In genomic region chr7:93043393-93043985, GRCh38 we compare ENCODE assay signal across 1 cellular context.
TF ChIP-seq lines count a peak whose summit lies in the region.

No MANE protein-coding gene starts in this region.

TF ChIP-seq in SK-N-SH treated with all-trans-retinoic acid at 6 μM for 48 hours, 23 proteins besides CTCF, POLR2A, EP300 and RAD21 (continued from another document):
- TF ChIP-seq RARB (CRISPR knock-in tag; IDR thresholded peaks at IDR 0.05) (no peak), GLIS3 (CRISPR knock-in tag; IDR thresholded peaks at IDR 0.05) (no peak), ZNF565 (CRISPR knock-in tag; conservative IDR thresholded peaks at IDR 0.05; ENCODE audit: low read depth) (no peak)
